In genomic region chr11:65919151-65920034, GRCh38 we compare ENCODE assay signal across 8 cellular contexts. TPM values are rescaled to one million over a fixed set of nuclear protein-coding genes. Genes with fewer than 3 reads are reported as not detected.
DNase-seq lines count a peak whose midpoint lies in the region; ATAC-seq, FAIRE-seq and TF ChIP-seq lines count a peak whose summit lies in the region.

Gene DRAP1, plus strand, starts transcription at chr11:65919426. Its CDS starts 76 bp downstream, at chr11:65919502.

- H3K36me3 Mint-ChIP-seq in activated CD4-positive, alpha-beta T cell treated with anti-CD3 and anti-CD28 coated beads for 36 hours (ENCODE audit: low read depth), result peaks cover 15% of the 10 kb centered on the region
- H3K36me3 Mint-ChIP-seq in chondrocyte (ENCODE audit: low read depth), result peaks cover 15% of the 10 kb centered on the region

- peaks cover 35% of the 10 kb centered on the region for H3K4me1 Mint-ChIP-seq in activated CD4-positive, alpha-beta T cell treated with anti-CD3 and anti-CD28 coated beads for 36 hours
- H3K4me1 Mint-ChIP-seq in chondrocyte (ENCODE audit: low read depth), result peaks cover 44% of the 10 kb centered on the region

- H3K36me3 ChIP-seq in kidney epithelial cell (ENCODE audit: control insufficient read depth, insufficient read depth, low read length), result no peaks in the 10 kb centered on the region

- intact Hi-C loops in activated CD4-positive, alpha-beta T cell treated with anti-CD3 and anti-CD28 coated beads for 36 hours (cut with DNase I, micrococcal nuclease), result loop anchor here (1.0 to 2.0 kb wide), 22 partner anchors 9 to 395 kb away; partner anchors contain the start of genes CFL1 (in 2 of the 2), FIBP (in 2 of the 2), FOSL1 (in 2 of the 2) and SART1 (in 2 of the 2)

- POLR2A ChIA-PET in activated CD4-positive, alpha-beta T cell treated with anti-CD3 and anti-CD28 coated beads for 36 hours (lab: Charles Lee), result no interaction called here

- H3K27me3 ChIP-seq in kidney epithelial cell (ENCODE audit: control insufficient read depth, insufficient read depth, low read length), result no peaks in the 10 kb centered on the region

- DNase-seq in AG20443 (ENCODE audit: low spot score) (peak; percentile 98), GM19239 (ENCODE audit: insufficient read length, low spot score) (peak; percentile 97), NCI-H524 (lab: John Stamatoyannopoulos, UW) (peak; percentile 89 to 93), chondrocyte (ENCODE audit: low spot score) (peak; percentile 100), kidney epithelial cell (ENCODE audit: low read depth) (peak; percentile 84)
- peak; percentile 100 for DNase-seq in activated CD4-positive, alpha-beta T cell treated with anti-CD3 and anti-CD28 coated beads for 36 hours
- peak; percentile 99 for DNase-seq in stimulated activated CD4-positive, alpha-beta T cell treated with anti-CD3 and anti-CD28 coated beads, Interleukin-15, amount 100 ng/mL, for 24 hours

- ATAC-seq in HG03442 (IDR thresholded peaks at IDR 0.05; ENCODE audit: unreplicated experiment), result peak; percentile 79
- peak; percentile 94 for ATAC-seq in activated CD4-positive, alpha-beta T cell treated with anti-CD3 and anti-CD28 coated beads for 36 hours

- TF ChIP-seq CTCF in chondrocyte (IDR thresholded peaks at IDR 0.05) (no peak), kidney epithelial cell (IDR thresholded peaks at IDR 0.05; ENCODE audit: insufficient read depth, low read length, poor library complexity, severe bottlenecking) (no peak)

- peak within 1 kb of the TSS; percentile 91 for H3K4me3 Mint-ChIP-seq in activated CD4-positive, alpha-beta T cell treated with anti-CD3 and anti-CD28 coated beads for 36 hours
- peak within 1 kb of the TSS; percentile 90 for H3K4me3 Mint-ChIP-seq in chondrocyte (ENCODE audit: unreplicated experiment)

- CTCF ChIA-PET in activated CD4-positive, alpha-beta T cell treated with anti-CD3 and anti-CD28 coated beads for 36 hours (lab: Charles Lee), result interaction anchor here (0.6 to 0.9 kb wide), 2 partner anchors 70 to 131 kb away, joined by 4 read pairs; no protein-coding TSS in a partner anchor

- peak within 1 kb of the TSS; percentile 88 for H3K4me3 ChIP-seq in kidney epithelial cell (ENCODE audit: low read depth, low read length)

- FAIRE-seq in GM19239 (lab: Jason Lieb, UNC), result peak; percentile 81

- H3K27me3 Mint-ChIP-seq in activated CD4-positive, alpha-beta T cell treated with anti-CD3 and anti-CD28 coated beads for 36 hours, result no peaks in the 10 kb centered on the region
- no peaks in the 10 kb centered on the region for H3K27me3 Mint-ChIP-seq in chondrocyte (ENCODE audit: low read depth)

- no peaks in the 10 kb centered on the region for H3K9me3 Mint-ChIP-seq in activated CD4-positive, alpha-beta T cell treated with anti-CD3 and anti-CD28 coated beads for 36 hours (ENCODE audit: low read depth)
- H3K9me3 Mint-ChIP-seq in chondrocyte (ENCODE audit: low read depth), result no peaks in the 10 kb centered on the region

- peak within 1 kb of the TSS; percentile 88 for H3K27ac Mint-ChIP-seq in activated CD4-positive, alpha-beta T cell treated with anti-CD3 and anti-CD28 coated beads for 36 hours
- peak within 1 kb of the TSS; percentile 91 for H3K27ac Mint-ChIP-seq in chondrocyte (ENCODE audit: unreplicated experiment)

RNA-seq across cellular contexts. Expression of gene DRAP1, which starts in this region (rescaled TPM):
- total RNA-seq in activated CD4-positive, alpha-beta T cell treated with anti-CD3 and anti-CD28 coated beads for 36 hours, result 100 to 1,000 TPM; 111 to 158 TPM
- 111 to 142 TPM (median 116 TPM) in 3 replicates for total RNA-seq in chondrocyte
- total RNA-seq in kidney epithelial cell, result 106 and 141 TPM in 2 replicates

Comparison
In these comparisons a context has a peak if more than half of its experiments do, and no peak if none do; other contexts are left out.
1. Peak in every context shown above with its lines: DNase-seq, ATAC-seq and H3K4me3 ChIP-seq.